In genomic region chr19:28242317-28242927, GRCh38 we compare ENCODE assay signal across 9 cellular contexts.
DNase-seq lines count a peak whose midpoint lies in the region; ATAC-seq and TF ChIP-seq lines count a peak whose summit lies in the region.
"Had no signal": no experiment of that assay in that cellular context is flagged by ENCODE, and none has a peak within 500 bp of the region (broad histone marks: within the 10 kb centered on the region; RNA-seq: fewer than 3 reads in every experiment).

No MANE protein-coding gene starts in this region.

- no peak overlapping the region for H3K4me3 Mint-ChIP-seq in neural crest cell
- H3K4me3 Mint-ChIP-seq: activated T-cell treated with anti-CD3 and anti-CD28 coated beads, Interleukin-2, amount 50 U/mL, for 72 hours had no signal

- no peak for ATAC-seq in GM18511 (IDR thresholded peaks at IDR 0.05; ENCODE audit: unreplicated experiment)
- ATAC-seq: activated T-cell treated with anti-CD3 and anti-CD28 coated beads, Interleukin-2, amount 50 U/mL, for 72 hours had no signal

- no peak overlapping the region for H3K27ac ChIP-seq in colonic mucosa

- H3K9ac ChIP-seq in colonic mucosa (ENCODE audit: low read depth in 2 of 2, low read length in 2 of 2) = no peak overlapping the region

- no peaks in the 10 kb centered on the region for H3K9me3 ChIP-seq in colonic mucosa

- no peaks in the 10 kb centered on the region for H3K36me3 ChIP-seq in colonic mucosa

- no peaks in the 10 kb centered on the region for H3K27me3 ChIP-seq in colonic mucosa

- H3K9me3 Mint-ChIP-seq in neural crest cell = no peaks in the 10 kb centered on the region

- no peaks in the 10 kb centered on the region for H3K36me3 Mint-ChIP-seq in neural crest cell (ENCODE audit: low read depth)

- no peaks in the 10 kb centered on the region for H3K4me1 ChIP-seq in colonic mucosa

- peak; percentile 11 for DNase-seq in stimulated activated CD4-positive, alpha-beta T cell treated with anti-CD3 and anti-CD28 coated beads, Interleukin-15, amount 100 ng/mL, for 24 hours
- DNase-seq in stimulated activated CD4-positive, alpha-beta T cell treated with anti-CD3 and anti-CD28 coated beads, Interleukin-4, amount 100 ng/mL, for 4 hours = no peak
- DNase-seq in NCI-H345 (lab: John Stamatoyannopoulos, UW) = peak; percentile 71
- DNase-seq in colonic mucosa = peak; percentile 43
- DNase-seq in neural crest cell (ENCODE audit: low read depth, low spot score) = peak; percentile 46
- DNase-seq in activated effector memory CD4-positive, alpha-beta T cell treated with anti-CD3 and anti-CD28 coated beads, Interleukin-2, amount 50 U/mL, for 16 hours = no peak
- no peak for DNase-seq in COLO668 (lab: John Stamatoyannopoulos, UW; ENCODE audit: unreplicated experiment)

- H3K4me3 ChIP-seq in colonic mucosa = no peak overlapping the region

- intact Hi-C loops in colonic mucosa (cut with DNase I) = loop anchor here (5.0 to 10.0 kb wide), 2 partner anchors 85 to 268 kb away; no protein-coding TSS in a partner anchor

- H3K4me1 Mint-ChIP-seq in neural crest cell = no peaks in the 10 kb centered on the region

- H3K27me3 Mint-ChIP-seq in neural crest cell (ENCODE audit: low read depth) = peaks cover 32% of the 10 kb centered on the region

- TF ChIP-seq CTCF in colonic mucosa (IDR thresholded peaks at IDR 0.05) (peak; percentile 47), neural crest cell (conservative IDR thresholded peaks at IDR 0.05) (peak; percentile 69)

- no peak overlapping the region for H3K27ac Mint-ChIP-seq in neural crest cell (ENCODE audit: unreplicated experiment)
- H3K27ac Mint-ChIP-seq: activated T-cell treated with anti-CD3 and anti-CD28 coated beads, Interleukin-2, amount 50 U/mL, for 72 hours had no signal

Comparison
In these comparisons a context has a peak if more than half of its experiments do, and no peak if none do; other contexts are left out.
1. DNase-seq: peak in stimulated activated CD4-positive, alpha-beta T cell treated with anti-CD3 and anti-CD28 coated beads, Interleukin-15, amount 100 ng/mL, for 24 hours (single experiment), NCI-H345 (single experiment), colonic mucosa (single experiment) and neural crest cell (single experiment); none in stimulated activated CD4-positive, alpha-beta T cell treated with anti-CD3 and anti-CD28 coated beads, Interleukin-4, amount 100 ng/mL, for 4 hours (0 of 2), activated effector memory CD4-positive, alpha-beta T cell treated with anti-CD3 and anti-CD28 coated beads, Interleukin-2, amount 50 U/mL, for 16 hours (single experiment) and COLO668 (single experiment).